In genomic region chr19:35380450-35381124, GRCh38 we compare ENCODE assay signal across 1 cellular context.
TF ChIP-seq lines count a peak whose summit lies in the region.

No MANE protein-coding gene starts in this region.

TF ChIP-seq in HepG2, 621 proteins besides CTCF, POLR2A, EP300 and RAD21 (continued from another document and continues in another):
- no peak for TF ChIP-seq ZNF552 (CRISPR knock-in tag; IDR thresholded peaks at IDR 0.05; ENCODE audit: borderline replicate concordance)
- peak; percentile 15; the same call in 1 of the 2 replicates for TF ChIP-seq ZFP91 (CRISPR knock-in tag; IDR thresholded peaks at IDR 0.05; ENCODE audit: borderline replicate concordance)
- 0 out of 2 replicates have a peak, but pooled peaks have one; percentile 42 for TF ChIP-seq TFE3 (CRISPR knock-in tag; IDR thresholded peaks at IDR 0.05)
- no peak for TF ChIP-seq SP140L (CRISPR knock-in tag; IDR thresholded peaks at IDR 0.05; ENCODE audit: borderline replicate concordance)
- peak; percentile 30; the same call in 1 of the 2 replicates for TF ChIP-seq TFAP4 (IDR thresholded peaks at IDR 0.05; ENCODE audit: borderline replicate concordance, low read depth)
- no peak for TF ChIP-seq ZNF207 (IDR thresholded peaks at IDR 0.05; ENCODE audit: borderline replicate concordance)
- TF ChIP-seq ZNF720 (CRISPR knock-in tag; IDR thresholded peaks at IDR 0.05): no peak
- peak; percentile 31; the same call in 1 of the 2 replicates for TF ChIP-seq ARID4A (CRISPR knock-in tag; IDR thresholded peaks at IDR 0.05; ENCODE audit: borderline replicate concordance)
- TF ChIP-seq HIVEP1 (CRISPR knock-in tag; IDR thresholded peaks at IDR 0.05): no peak
- peak; percentile 79; the same call in 1 of the 2 replicates for TF ChIP-seq ZNF609 (CRISPR knock-in tag; IDR thresholded peaks at IDR 0.05; ENCODE audit: borderline replicate concordance)
- no peak for TF ChIP-seq ZBTB21 (CRISPR knock-in tag; IDR thresholded peaks at IDR 0.05)
- TF ChIP-seq MEIS2 (CRISPR knock-in tag; IDR thresholded peaks at IDR 0.05): no peak
- TF ChIP-seq ZNF772 (CRISPR knock-in tag; IDR thresholded peaks at IDR 0.05): 0 out of 2 replicates have a peak, but pooled peaks have one; percentile 60
- TF ChIP-seq ZBTB1 (CRISPR knock-in tag; IDR thresholded peaks at IDR 0.05; ENCODE audit: borderline replicate concordance): no peak
- TF ChIP-seq ZNF768 (CRISPR knock-in tag; IDR thresholded peaks at IDR 0.05): no peak
- no peak for TF ChIP-seq ZNF30 (CRISPR knock-in tag; IDR thresholded peaks at IDR 0.05)
- TF ChIP-seq ZNF460 (CRISPR knock-in tag; IDR thresholded peaks at IDR 0.05; ENCODE audit: borderline replicate concordance): no peak
- TF ChIP-seq U2AF2 (IDR thresholded peaks at IDR 0.05; ENCODE audit: low read depth, low read length): no peak
- no peak for TF ChIP-seq ZNF83 (CRISPR knock-in tag; IDR thresholded peaks at IDR 0.05; ENCODE audit: borderline replicate concordance)
- TF ChIP-seq RERE (CRISPR knock-in tag; IDR thresholded peaks at IDR 0.05; ENCODE audit: low read depth): 0 out of 2 replicates have a peak, but pooled peaks have one; percentile 35
- no peak for TF ChIP-seq AHR (CRISPR knock-in tag; IDR thresholded peaks at IDR 0.05)
- TF ChIP-seq ZNF547 (CRISPR knock-in tag; IDR thresholded peaks at IDR 0.05): no peak
- TF ChIP-seq HHEX (CRISPR knock-in tag; IDR thresholded peaks at IDR 0.05): peak; percentile 50; the same call in 1 of the 2 replicates
